19 cellular contexts compared by ENCODE assay signal in the genomic region with DNA sequence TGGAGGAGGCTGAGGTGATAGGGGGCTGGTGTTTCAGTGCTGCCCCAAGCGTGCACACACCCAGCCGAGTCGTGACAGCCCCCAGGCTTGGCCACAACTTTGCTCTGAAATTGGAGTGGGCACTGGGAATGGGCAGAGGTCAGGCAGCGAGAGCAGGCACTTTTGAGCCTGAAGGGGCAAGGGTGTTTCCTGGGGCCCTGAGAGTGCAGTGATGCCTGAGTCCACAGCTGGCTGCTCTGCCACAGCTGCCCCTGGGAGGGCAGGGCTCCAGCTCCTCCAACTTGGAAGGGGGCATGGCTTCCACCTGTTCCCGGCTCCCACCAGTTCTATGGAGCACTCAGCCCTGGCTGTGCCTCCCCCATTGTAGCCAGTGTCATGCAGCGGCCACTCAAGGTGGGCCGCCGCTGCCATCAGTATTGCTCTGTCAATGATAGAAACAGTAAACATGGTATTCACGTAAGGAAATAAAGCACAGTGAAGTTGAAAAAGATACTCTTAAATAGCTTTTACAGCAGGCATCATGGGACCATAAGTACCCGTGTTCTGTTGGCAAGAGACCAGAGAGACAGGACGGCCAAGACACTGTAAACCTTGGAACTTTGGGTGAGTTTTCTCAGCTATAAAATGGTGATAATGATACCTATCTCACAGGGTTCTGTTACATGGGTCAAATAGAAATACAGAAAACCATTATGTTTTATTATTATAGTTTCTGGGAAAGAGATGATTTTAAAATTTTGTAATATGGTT.
"Had no signal": no experiment of that assay in that cellular context is flagged by ENCODE, and none has a peak within 500 bp of the region (broad histone marks: within the 10 kb centered on the region; RNA-seq: fewer than 3 reads in every experiment).

No MANE protein-coding gene starts in this region.

- H3K9ac ChIP-seq: neural progenitor cell had no signal

- H3K9me3 ChIP-seq: gastroesophageal sphincter, spleen, tibial nerve had no signal

- H3K27ac ChIP-seq: gastroesophageal sphincter, neural progenitor cell, spleen, tibial nerve had no signal

- H3K4me3 ChIP-seq: gastroesophageal sphincter, neural progenitor cell, spleen, tibial nerve had no signal

- H3K27me3 ChIP-seq: gastroesophageal sphincter, neural progenitor cell, spleen, tibial nerve had no signal

- H3K4me1 ChIP-seq: gastroesophageal sphincter, neural progenitor cell, tibial nerve had no signal

- H3K36me3 ChIP-seq: gastroesophageal sphincter, neural progenitor cell, spleen, tibial nerve had no signal

- H3K27ac Mint-ChIP-seq: activated CD4-positive, alpha-beta memory T cell treated with anti-CD3 and anti-CD28 coated beads, Interleukin-2, amount 10 ng/mL, durations not matched to agents 7 days and 5 days; activated T-helper 2 cell treated with anti-CD3 and anti-CD28 coated beads, Interferon-gamma antibody, Interleukin-2, Interleukin-4, amounts not matched to agents 10 μg/mL and 5 μg/mL and 100 μg/mL, durations not matched to agents 14 hours and 24 hours and 36 hours; natural killer cell; neural progenitor cell had no signal

- H3K36me3 Mint-ChIP-seq: natural killer cell, neural progenitor cell had no signal

- H3K27me3 Mint-ChIP-seq: activated CD4-positive, alpha-beta memory T cell treated with anti-CD3 and anti-CD28 coated beads, Interleukin-2, amount 10 ng/mL, durations not matched to agents 7 days and 5 days; activated CD4-positive, alpha-beta T cell treated with anti-CD3 and anti-CD28 coated beads, Interleukin-2, amount 10 ng/mL, durations not matched to agents 24 days and 14 days; activated naive CD8-positive, alpha-beta T cell treated with anti-CD3 and anti-CD28 coated beads, Interleukin-2, amount 10 ng/mL, durations not matched to agents 7 days and 5 days had no signal

- H3K4me1 Mint-ChIP-seq: natural killer cell, neural progenitor cell had no signal

- ATAC-seq: left cardiac atrium, natural killer cell, right cardiac atrium had no signal

- H3K9me3 Mint-ChIP-seq: activated CD4-positive, alpha-beta T cell treated with anti-CD3 and anti-CD28 coated beads, Interleukin-2, amount 10 ng/mL, durations not matched to agents 24 days and 14 days; activated naive CD8-positive, alpha-beta T cell treated with anti-CD3 and anti-CD28 coated beads, Interleukin-2, amount 10 ng/mL, durations not matched to agents 7 days and 5 days; activated T-helper 2 cell treated with anti-CD3 and anti-CD28 coated beads, Interferon-gamma antibody, Interleukin-2, Interleukin-4, amounts not matched to agents 10 μg/mL and 5 μg/mL and 100 μg/mL, durations not matched to agents 14 hours and 24 hours and 36 hours; natural killer cell; neural progenitor cell had no signal

- DNase-seq: activated CD4-positive, alpha-beta memory T cell treated with anti-CD3 and anti-CD28 coated beads, Interleukin-2, amount 10 ng/mL, durations not matched to agents 7 days and 5 days; activated CD4-positive, alpha-beta T cell treated with anti-CD3 and anti-CD28 coated beads, Interleukin-2, amount 10 ng/mL, durations not matched to agents 24 days and 14 days; activated CD4-positive, CD25-positive, alpha-beta regulatory T cell treated with anti-CD3 and anti-CD28 coated beads, Interleukin-2, amount 50 U/mL, for 72 hours; activated CD8-positive, alpha-beta memory T cell treated with anti-CD3 and anti-CD28 coated beads, Interleukin-2, amount 50 U/mL, for 48 hours; activated naive CD8-positive, alpha-beta T cell treated with anti-CD3 and anti-CD28 coated beads, Interleukin-2, amount 10 ng/mL, durations not matched to agents 7 days and 5 days; activated T-cell treated with anti-CD3 and anti-CD28 coated beads, Interleukin-2, amount 50 U/mL, for 48 hours; amniotic stem cell; caudate nucleus; hippocampal formation; left cardiac atrium; mammary epithelial cell; natural killer cell; spleen; stimulated activated naive CD4-positive, alpha-beta T cell treated with Interleukin-2 at 50 U/mL for 16 hours had no signal

- H3K4me3 Mint-ChIP-seq: activated CD4-positive, alpha-beta memory T cell treated with anti-CD3 and anti-CD28 coated beads, Interleukin-2, amount 10 ng/mL, durations not matched to agents 7 days and 5 days; activated CD4-positive, alpha-beta T cell treated with anti-CD3 and anti-CD28 coated beads, Interleukin-2, amount 10 ng/mL, durations not matched to agents 24 days and 14 days; natural killer cell; neural progenitor cell had no signal
